Comparison of ENCODE assay signal across 8 cellular contexts in genomic region chr17:78130439-78131101, GRCh38. TPM values are rescaled to one million over a fixed set of nuclear protein-coding genes. Genes with fewer than 3 reads are reported as not detected.
DNase-seq lines count a peak whose midpoint lies in the region; ATAC-seq and FAIRE-seq lines count a peak whose summit lies in the region.

TMC8 (plus strand) TSS chr17:78130771; CDS start chr17:78131589, 818 bp downstream.

- peak within 1 kb of the TSS; percentile 97 for H3K4me3 Mint-ChIP-seq in stimulated activated naive CD8-positive, alpha-beta T cell treated with anti-CD3 and anti-CD28 coated beads, Interleukin-15, Interleukin-2, amounts not matched to agents 100 ng/mL and 50 ng/mL, for 24 hours

- H3K4me1 Mint-ChIP-seq in stimulated activated naive CD8-positive, alpha-beta T cell treated with anti-CD3 and anti-CD28 coated beads, Interleukin-15, Interleukin-2, amounts not matched to agents 100 ng/mL and 50 ng/mL, for 24 hours (ENCODE audit: low read depth), result peaks cover 68% of the 10 kb centered on the region

- H3K36me3 Mint-ChIP-seq in stimulated activated naive CD8-positive, alpha-beta T cell treated with anti-CD3 and anti-CD28 coated beads, Interleukin-15, Interleukin-2, amounts not matched to agents 100 ng/mL and 50 ng/mL, for 24 hours (ENCODE audit: low read depth), result peaks cover 29% of the 10 kb centered on the region

- no peaks in the 10 kb centered on the region for H3K9me3 ChIP-seq in iPS-18c (ENCODE audit: control insufficient read depth, insufficient read depth, low read length)

- peak within 1 kb of the TSS; percentile 96 for H3K27ac Mint-ChIP-seq in stimulated activated naive CD8-positive, alpha-beta T cell treated with anti-CD3 and anti-CD28 coated beads, Interleukin-15, Interleukin-2, amounts not matched to agents 100 ng/mL and 50 ng/mL, for 24 hours

- no peaks in the 10 kb centered on the region for H3K27me3 Mint-ChIP-seq in stimulated activated naive CD8-positive, alpha-beta T cell treated with anti-CD3 and anti-CD28 coated beads, Interleukin-15, Interleukin-2, amounts not matched to agents 100 ng/mL and 50 ng/mL, for 24 hours

- peak; percentile 20 for ATAC-seq in GM18867 (IDR thresholded peaks at IDR 0.05; ENCODE audit: unreplicated experiment)

- FAIRE-seq in frontal cortex (lab: Jason Lieb, UNC), result no peak

- H3K9me3 Mint-ChIP-seq in stimulated activated naive CD8-positive, alpha-beta T cell treated with anti-CD3 and anti-CD28 coated beads, Interleukin-15, Interleukin-2, amounts not matched to agents 100 ng/mL and 50 ng/mL, for 24 hours, result no peaks in the 10 kb centered on the region

- H3K4me3 ChIP-seq in iPS-18c (ENCODE audit: insufficient read depth, low read depth, low read length), result peak within 1 kb of the TSS; percentile 30; the same call in 1 of the 2 replicates

- DNase-seq in NOMO-1 (lab: John Stamatoyannopoulos, UW; ENCODE audit: unreplicated experiment in 2 of 2), result peak; percentile 87 to 95
- peak; percentile 76 for DNase-seq in activated T-helper 1 cell treated with Interleukin-2 at 50 U/mL for 16 hours (ENCODE audit: low read depth)
- DNase-seq in NCI-H524 (lab: John Stamatoyannopoulos, UW), result no peak
- no peak for DNase-seq in NCI-H1694 (lab: John Stamatoyannopoulos, UW)
- no peak for DNase-seq in frontal cortex (ENCODE audit: low spot score in 2 of 2)

RNA-seq across cellular contexts. Expression of gene TMC8, which starts in this region (rescaled TPM):
- total RNA-seq in frontal cortex, result 0.41 TPM

Comparison
In these comparisons a context has a peak if more than half of its experiments do, and no peak if none do; other contexts are left out.
1. DNase-seq: peak in NOMO-1 (2 of 2) and activated T-helper 1 cell treated with Interleukin-2 at 50 U/mL for 16 hours (single experiment); none in NCI-H524 (0 of 2), NCI-H1694 (single experiment) and frontal cortex (0 of 2).